In the genomic region with DNA sequence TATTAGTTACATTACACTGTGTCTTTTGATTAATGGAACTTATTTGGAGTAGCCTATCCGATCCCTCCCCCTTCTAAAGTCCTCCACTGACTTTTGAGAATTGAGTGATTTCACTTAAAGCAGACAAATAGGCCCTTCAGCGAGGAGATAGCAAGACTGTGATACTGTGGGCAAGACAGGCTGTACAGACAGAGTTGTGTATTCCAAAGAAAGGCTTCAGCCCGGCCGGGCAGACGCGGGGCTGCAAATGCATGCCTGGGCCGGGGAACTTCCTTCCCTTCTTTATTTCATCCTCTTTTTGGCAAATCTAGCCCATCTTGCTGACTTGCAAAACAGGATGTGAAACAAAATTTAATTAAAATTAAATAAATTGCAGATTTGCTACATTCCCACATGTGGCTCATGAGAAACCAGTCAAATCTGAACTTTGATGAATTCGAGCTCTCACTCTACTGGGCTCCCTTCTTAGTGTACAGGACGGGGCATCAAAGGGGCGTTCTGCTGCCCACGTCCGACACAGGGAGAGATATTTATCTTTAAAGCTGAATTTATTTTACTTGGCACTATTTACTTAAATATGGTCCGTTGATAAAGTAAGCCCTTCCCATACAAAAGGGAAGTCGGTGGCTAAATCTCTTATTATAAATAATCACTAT, we compare ENCODE assay signal across 16 cellular contexts.
DNase-seq lines count a peak whose midpoint lies in the region; ATAC-seq and TF ChIP-seq lines count a peak whose summit lies in the region.
"Had no signal": no experiment of that assay in that cellular context is flagged by ENCODE, and none has a peak within 500 bp of the region (broad histone marks: within the 10 kb centered on the region; RNA-seq: fewer than 3 reads in every experiment).

No MANE protein-coding gene starts in this region.

- H3K27me3 ChIP-seq in suprapubic skin: peaks cover 30% of the 10 kb centered on the region
- H3K27me3 ChIP-seq in CD8-positive, alpha-beta memory T cell (ENCODE audit: insufficient read depth, low read length, poor library complexity, severe bottlenecking): no peaks in the 10 kb centered on the region

- peak overlapping the region in 4 of 5 experiments; percentile 50 to 92 (median 62) for H3K27ac Mint-ChIP-seq in brain
- no peak overlapping the region for H3K27ac Mint-ChIP-seq in CD8-positive, alpha-beta memory T cell
- H3K27ac Mint-ChIP-seq: CD4-positive, alpha-beta memory T cell; HFFc6 had no signal

- peak overlapping the region; percentile 28 for H3K4me3 ChIP-seq in suprapubic skin
- H3K4me3 ChIP-seq in CD8-positive, alpha-beta memory T cell (ENCODE audit: low read length): no peak overlapping the region

- H3K9me3 Mint-ChIP-seq in brain: no peaks in the 10 kb centered on the region
- H3K9me3 Mint-ChIP-seq in CD8-positive, alpha-beta memory T cell: no peaks in the 10 kb centered on the region
- H3K9me3 Mint-ChIP-seq: CD4-positive, alpha-beta memory T cell; HFFc6 had no signal

- TF ChIP-seq CTCF in brain (conservative IDR thresholded peaks at IDR 0.05) (no peak), suprapubic skin (IDR thresholded peaks at IDR 0.05) (no peak), GM20000 (IDR thresholded peaks at IDR 0.05; ENCODE audit: extremely low read depth, missing control alignments) (no peak)

- peaks cover 15% of the 10 kb centered on the region for H3K4me1 ChIP-seq in suprapubic skin
- H3K4me1 ChIP-seq in CD8-positive, alpha-beta memory T cell (ENCODE audit: insufficient read depth, low read length): no peaks in the 10 kb centered on the region

- peaks cover 4% of the 10 kb centered on the region for H3K27me3 Mint-ChIP-seq in brain
- peaks cover 3 to 52% of the 10 kb centered on the region in 2 donors for H3K27me3 Mint-ChIP-seq in CD8-positive, alpha-beta memory T cell

- H3K36me3 ChIP-seq in suprapubic skin: no peaks in the 10 kb centered on the region
- no peaks in the 10 kb centered on the region for H3K36me3 ChIP-seq in CD8-positive, alpha-beta memory T cell (ENCODE audit: insufficient read depth, low read length)

- WGBS in suprapubic skin: 30% methylated on average over 14 of the region's 14 CpGs

- no peaks in the 10 kb centered on the region for H3K36me3 Mint-ChIP-seq in brain
- H3K36me3 Mint-ChIP-seq in CD8-positive, alpha-beta memory T cell: no peaks in the 10 kb centered on the region
- H3K36me3 Mint-ChIP-seq: CD4-positive, alpha-beta memory T cell had no signal

- CTCF ChIA-PET in CD8-positive, alpha-beta memory T cell (lab: Charles Lee): interaction anchor here (1.6 kb wide), 1 partner anchor 1537 kb away, joined by 4 read pairs; no protein-coding TSS in a partner anchor

- no peaks in the 10 kb centered on the region for H3K9me3 ChIP-seq in suprapubic skin
- no peaks in the 10 kb centered on the region for H3K9me3 ChIP-seq in CD8-positive, alpha-beta memory T cell (ENCODE audit: low read length)

- H3K27ac ChIP-seq in suprapubic skin: peak overlapping the region; percentile 28
- no peak overlapping the region for H3K27ac ChIP-seq in CD8-positive, alpha-beta memory T cell (ENCODE audit: low read depth, low read length)
- H3K27ac ChIP-seq: HL-60 had no signal

- POLR2A ChIA-PET in CD8-positive, alpha-beta memory T cell (lab: Charles Lee): no interaction called here

- DNase-seq in NOMO-1 treated with DMSO at 0.1 percent for 48 hours (lab: John Stamatoyannopoulos, UW; ENCODE audit: unreplicated experiment) (peak; percentile 5), NOMO-1 treated with dmso at 0.1 percent for 144 hours (lab: John Stamatoyannopoulos, UW; ENCODE audit: unreplicated experiment) (no peak), islet precursor cell (peak; percentile 40), suprapubic skin (ENCODE audit: low spot score in 2 of 2) (peak in 1 of 2 donors; percentile 62), GM20000 (ENCODE audit: low spot score) (no peak)
- no peak for DNase-seq in CD8-positive, alpha-beta memory T cell
- DNase-seq: AML-193; CD4-positive, alpha-beta memory T cell; KBM-7; NCI-H1105; NCI-H187 treated with DMSO at 0.1 percent for 48 hours; NCI-H446 had no signal

- peaks cover 100% of the 10 kb centered on the region for H3K4me1 Mint-ChIP-seq in brain
- peaks cover 0 to 7% (median 0%) of the 10 kb centered on the region in 3 donors for H3K4me1 Mint-ChIP-seq in CD8-positive, alpha-beta memory T cell

- no peak for ATAC-seq in GM18505 (IDR thresholded peaks at IDR 0.05; ENCODE audit: unreplicated experiment)

- TF ChIP-seq EP300 in suprapubic skin (IDR thresholded peaks at IDR 0.05): no peak

- peak overlapping the region in 1 of 5 experiments; percentile 2 for H3K4me3 Mint-ChIP-seq in brain
- no peak overlapping the region for H3K4me3 Mint-ChIP-seq in CD8-positive, alpha-beta memory T cell
- H3K4me3 Mint-ChIP-seq: CD4-positive, alpha-beta memory T cell; HFFc6 had no signal

- TF ChIP-seq POLR2A in suprapubic skin (IDR thresholded peaks at IDR 0.05) (no peak), GM18505 (IDR thresholded peaks at IDR 0.05; ENCODE audit: borderline replicate concordance, extremely low read depth, insufficient read depth, insufficient read length) (no peak)

Comparison
In these comparisons a context has a peak if more than half of its experiments do, and no peak if none do; other contexts are left out.
1. DNase-seq: peak in NOMO-1 treated with DMSO at 0.1 percent for 48 hours (single experiment) and islet precursor cell (single experiment); none in NOMO-1 treated with dmso at 0.1 percent for 144 hours (single experiment), CD8-positive, alpha-beta memory T cell (0 of 5) and GM20000 (single experiment).
2. H3K27ac Mint-ChIP-seq: peak in brain (4 of 5); none in CD8-positive, alpha-beta memory T cell (0 of 8).